Comparison of ENCODE assay signal across 1 cellular context in the genomic region with DNA sequence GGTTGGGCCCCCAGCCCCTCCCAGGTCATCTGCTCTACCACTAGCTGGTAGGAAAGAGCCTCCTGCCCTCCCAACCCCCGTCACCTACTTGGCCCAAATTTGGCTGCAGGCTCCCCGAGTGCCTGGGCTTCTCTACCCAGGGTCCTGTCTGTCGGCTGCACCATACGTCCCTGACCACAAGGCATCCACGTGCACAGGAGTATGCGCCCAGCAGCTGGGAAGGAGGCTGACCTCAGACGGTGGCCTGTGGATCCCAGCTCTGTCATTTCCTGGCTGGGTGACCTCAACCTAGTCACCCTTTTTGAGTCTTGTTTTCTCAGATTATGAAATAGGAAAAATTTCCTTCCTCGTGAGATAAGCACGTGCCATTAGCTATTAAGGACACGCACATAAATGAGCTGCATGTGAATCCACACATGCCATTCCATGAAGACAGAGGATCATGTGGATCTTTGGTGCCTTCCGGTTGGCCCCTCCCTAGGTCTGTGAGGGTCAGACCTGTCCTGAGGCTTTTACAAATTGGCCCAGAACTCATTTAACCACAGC.
TF ChIP-seq lines count a peak whose summit lies in the region.

No MANE protein-coding gene starts in this region.

TF ChIP-seq in GM23338, 12 proteins besides CTCF, POLR2A, EP300 and RAD21 (continued from another document):
- no peak for TF ChIP-seq EZH2 (IDR thresholded peaks at IDR 0.05; ENCODE audit: low read depth, unreplicated experiment)
- no peak for TF ChIP-seq STAT1 (IDR thresholded peaks at IDR 0.05; ENCODE audit: unreplicated experiment)
- no peak for TF ChIP-seq POLR2AphosphoS5 (IDR thresholded peaks at IDR 0.05; ENCODE audit: low read depth)
